In the genomic region with DNA sequence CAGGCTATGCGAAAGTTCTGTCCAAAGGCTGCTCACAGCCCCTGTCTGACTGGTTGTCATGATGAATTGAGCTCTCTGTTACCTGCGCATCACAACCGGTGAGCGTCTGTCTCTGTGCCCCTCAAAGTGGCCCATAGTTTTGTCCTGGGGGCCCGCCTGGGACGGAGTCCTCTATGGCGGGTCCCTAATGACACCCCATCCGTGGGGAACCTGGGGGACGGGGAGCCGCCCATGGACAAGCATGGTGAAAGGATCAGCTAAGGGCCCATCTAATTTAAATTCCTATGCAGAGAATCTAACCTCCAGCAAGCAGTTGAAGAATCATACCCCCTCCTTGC, we compare ENCODE assay signal across 8 cellular contexts. TPM values are rescaled to one million over a fixed set of nuclear protein-coding genes. Genes with fewer than 3 reads are reported as not detected.
DNase-seq lines count a peak whose midpoint lies in the region; ATAC-seq and TF ChIP-seq lines count a peak whose summit lies in the region.

No MANE protein-coding gene starts in this region.

- peak overlapping the region; percentile 80 to 91 for H3K27ac ChIP-seq in ascending aorta
- peak overlapping the region; percentile 84 to 93 for H3K27ac ChIP-seq in uterus

- TF ChIP-seq POLR2A in lower leg skin (IDR thresholded peaks at IDR 0.05) (no peak), uterus (IDR thresholded peaks at IDR 0.05) (no peak), erythroblast (IDR thresholded peaks at IDR 0.05; ENCODE audit: low read length) (no peak)

- H3K36me3 ChIP-seq in ascending aorta = peaks cover 12 to 25% of the 10 kb centered on the region in 2 donors
- no peaks in the 10 kb centered on the region for H3K36me3 ChIP-seq in uterus

- H3K4me1 ChIP-seq in ascending aorta = peaks cover 11 to 13% of the 10 kb centered on the region in 2 donors
- H3K4me1 ChIP-seq in uterus = peaks cover 0 to 4% of the 10 kb centered on the region in 2 donors

- 1 to 6% methylated on average over 10 of the region's 10 CpGs for WGBS in lower leg skin, 2 donors

- intact Hi-C loops in ascending aorta (cut with DNase I) = loop anchor here (2.0 kb wide), 1 partner anchor 64 kb away; the partner anchor contains the start of gene SH2D6
- intact Hi-C loops in lower leg skin (cut with DNase I; ENCODE audit: low total_unique reads) = no loop called here
- intact Hi-C loops in uterus (cut with DNase I; ENCODE audit: low total_unique reads) = no loop called here

- no peak for TF ChIP-seq CTCF in ascending aorta (IDR thresholded peaks at IDR 0.05)
- TF ChIP-seq CTCF in lower leg skin (IDR thresholded peaks at IDR 0.05) = no peak
- no peak for TF ChIP-seq CTCF in uterus (IDR thresholded peaks at IDR 0.05)

- no peaks in the 10 kb centered on the region for H3K9me3 ChIP-seq in ascending aorta
- H3K9me3 ChIP-seq in uterus = no peaks in the 10 kb centered on the region

- ATAC-seq in GM18868 (IDR thresholded peaks at IDR 0.05; ENCODE audit: unreplicated experiment) (peak; percentile 2), HG03097 (IDR thresholded peaks at IDR 0.05; ENCODE audit: low FRiP score, unreplicated experiment) (peak; percentile 5)

- H3K4me3 ChIP-seq in ascending aorta = peak overlapping the region; percentile 81 to 83
- peak overlapping the region; percentile 58 for H3K4me3 ChIP-seq in lower leg skin (ENCODE audit: low read depth, poor library complexity, severe bottlenecking)
- H3K4me3 ChIP-seq in uterus = peak overlapping the region; percentile 74 to 89

- H3K27me3 ChIP-seq in ascending aorta (no peaks in the 10 kb centered on the region), uterus (no peaks in the 10 kb centered on the region)

- no peak for DNase-seq in ascending aorta (ENCODE audit: low spot score in 2 of 2)
- no peak for DNase-seq in lower leg skin (ENCODE audit: low spot score in 2 of 2)
- DNase-seq in uterus = peak in 1 of 2 donors; percentile 19
- DNase-seq in erythroblast (lab: John Stamatoyannopoulos, UW) = no peak
- no peak for DNase-seq in NCI-H2081 treated with DMSO at 0.1 percent for 48 hours (lab: John Stamatoyannopoulos, UW)
- no peak for DNase-seq in NCI-H526 treated with DMSO at 0.1 percent for 48 hours (lab: John Stamatoyannopoulos, UW)

RNA-seq across cellular contexts. Expression of gene ELMOD3, which starts 0.5 kb away (rescaled TPM):
- 7.1 TPM for total RNA-seq in ascending aorta
- total RNA-seq in lower leg skin = 10 to 100 TPM; 10.0 to 26.1 (median 23.5) TPM
- 10 to 100 TPM; 12.8 to 45.3 (median 21.0) TPM for total RNA-seq in uterus

RNA-seq across cellular contexts. Expression of gene RETSAT, which starts 0.7 kb away (rescaled TPM):
- total RNA-seq in ascending aorta = 20.6 TPM
- 100 to 1,000 TPM in 2 of 4 donors, 10 to 100 TPM in 2; 86.2 to 121 (median 101) TPM for total RNA-seq in lower leg skin
- 10 to 100 TPM; 28.0 to 34.1 (median 31.9) TPM for total RNA-seq in uterus

RNA-seq across cellular contexts. Expression of gene TGOLN2, which starts 27.3 kb away (rescaled TPM):
- 111 TPM for total RNA-seq in ascending aorta
- total RNA-seq in lower leg skin = 10 to 100 TPM; 57.3 to 90.4 (median 82.3) TPM
- 100 to 1,000 TPM in 1 of 4 donors, 10 to 100 TPM in 3; 62.0 to 106 (median 89.4) TPM for total RNA-seq in uterus

RNA-seq across cellular contexts. Expression of gene CAPG, which starts 55.1 kb away (rescaled TPM):
- total RNA-seq in ascending aorta (179 TPM), lower leg skin (100 to 1,000 TPM; 177 to 272 (median 232) TPM), uterus (100 to 1,000 TPM in 1 of 4 donors, 10 to 100 TPM in 3; 12.3 to 114 (median 65.2) TPM)
